Comparison of ENCODE assay signal across 24 cellular contexts in the genomic region with DNA sequence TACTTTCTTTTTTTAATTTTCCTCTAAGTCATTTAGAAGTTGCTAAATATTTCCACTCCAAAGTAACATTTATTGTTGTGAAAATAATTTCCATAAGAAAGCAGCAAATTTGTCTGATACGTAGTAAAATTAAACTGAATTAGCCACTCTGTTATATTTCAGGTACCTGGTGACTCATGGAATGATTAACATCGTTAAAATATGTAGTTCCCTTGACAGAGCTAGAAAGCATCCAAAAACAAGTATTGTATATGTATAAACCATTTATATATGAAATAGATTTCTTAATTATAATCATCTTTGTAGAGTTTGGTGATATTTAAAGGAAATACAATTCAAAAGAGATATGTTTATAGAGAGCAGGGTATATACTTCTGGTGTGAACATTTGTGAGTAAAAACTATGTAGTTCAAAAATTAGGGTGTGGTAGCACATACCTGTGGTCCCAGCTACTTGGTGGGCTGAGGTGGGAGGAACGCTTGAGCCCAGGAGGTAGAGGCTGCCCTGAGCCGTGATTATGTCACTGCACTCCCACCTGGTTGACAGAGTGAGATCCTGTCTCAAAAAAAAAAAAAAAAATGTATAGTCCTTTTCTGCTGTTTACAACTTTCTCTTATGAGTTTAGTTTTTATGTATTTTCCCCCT. TPM values are rescaled to one million over a fixed set of nuclear protein-coding genes. Genes with fewer than 3 reads are reported as not detected.
DNase-seq lines count a peak whose midpoint lies in the region; ATAC-seq, FAIRE-seq and TF ChIP-seq lines count a peak whose summit lies in the region.
"Had no signal": no experiment of that assay in that cellular context is flagged by ENCODE, and none has a peak within 500 bp of the region (broad histone marks: within the 10 kb centered on the region; RNA-seq: fewer than 3 reads in every experiment).

No MANE protein-coding gene starts in this region.

- H3K4me1 ChIP-seq in HCT116 (ENCODE audit: control insufficient read depth in 1 of 2, insufficient read depth in 2 of 2, low read length in 2 of 2) (peaks cover 6 to 18% of the 10 kb centered on the region in 2 experiments; a peak in 3 of 4 replicates), PC-3 (ENCODE audit: insufficient read depth, low read length) (peaks cover 15% of the 10 kb centered on the region), smooth muscle cell (ENCODE audit: low read depth) (no peaks in the 10 kb centered on the region)
- H3K4me1 ChIP-seq: BE2C had no signal

- H3K9me3 ChIP-seq in HCT116 (ENCODE audit: control insufficient read depth in 1 of 2, insufficient read depth in 1 of 2, low read depth in 1 of 2, low read length in 2 of 2), result no peaks in the 10 kb centered on the region
- no peaks in the 10 kb centered on the region for H3K9me3 ChIP-seq in PC-3 (ENCODE audit: low read length)
- no peaks in the 10 kb centered on the region for H3K9me3 ChIP-seq in smooth muscle cell (replicated peaks; ENCODE audit: low read depth)
- H3K9me3 ChIP-seq: BE2C, MG63 had no signal

- intact Hi-C loops in HCT116 (cut with micrococcal nuclease), result no loop called here
- intact Hi-C loops in PC-3 (cut with micrococcal nuclease), result no loop called here

- ATAC-seq in HCT116 (peak; percentile 91), PC-3 (peak; percentile 96)

- no peak for TF ChIP-seq RAD21 in HCT116 (IDR thresholded peaks at IDR 0.05; ENCODE audit: low read depth)

- DNase-seq in HCT116 (ENCODE audit: low read depth, low spot score) (peak; percentile 27), PC-3 (peak; percentile 69), bronchial epithelial cell (ENCODE audit: low read depth) (peak; percentile 47), smooth muscle cell (lab: John Stamatoyannopoulos, UW; ENCODE audit: unreplicated experiment) (no peak), kidney glomerular epithelial cell (lab: John Stamatoyannopoulos, UW) (no peak), GM13976 (ENCODE audit: low spot score) (no peak)
- DNase-seq in activated CD4-positive, alpha-beta T cell treated with anti-CD3 and anti-CD28 coated beads for 4 hours, result no peak
- DNase-seq: ACHN; BE2C; CD8-positive, alpha-beta memory T cell; DMS79 treated with DMSO at 0.1 percent for 48 hours; MG63; NCI-H2029; NCI-H446 treated with DMSO at 0.1 percent for 48 hours; NCI-H526; NCI-H82; NK-92 treated with Interleukin-12 subunit alpha and Interleukin-12 subunit beta, amount 100 ng/mL, for 24 hours; SHP77 had no signal

- H3K9me2 ChIP-seq in HCT116 (ENCODE audit: insufficient read depth) (no peaks in the 10 kb centered on the region), PC-3 (replicated peaks; ENCODE audit: low read length) (no peaks in the 10 kb centered on the region)

- H3K9ac ChIP-seq in HCT116 (ENCODE audit: low read length) (no peak overlapping the region), PC-3 (ENCODE audit: low read length) (no peak overlapping the region), smooth muscle cell (ENCODE audit: low read depth) (no peak overlapping the region)

- H3K4me3 ChIP-seq in HCT116 (replicated peaks in 1 of 2; ENCODE audit: low read depth in 1 of 2, low read length in 2 of 2) (no peak overlapping the region), PC-3 (ENCODE audit: low read length) (no peak overlapping the region), bronchial epithelial cell (ENCODE audit: low read depth, low read length) (no peak overlapping the region), smooth muscle cell (no peak overlapping the region)
- H3K4me3 ChIP-seq: K562, MG63, PC-9, SK-N-MC had no signal

- H3K27ac ChIP-seq in HCT116 (ENCODE audit: low read depth, low read length) (no peak overlapping the region; the same call in 1 of the 2 replicates), PC-3 (ENCODE audit: low read length) (no peak overlapping the region), smooth muscle cell (ENCODE audit: low read depth) (peak overlapping the region; percentile 13)
- H3K27ac ChIP-seq: PC-9, SK-N-MC had no signal

- no peaks in the 10 kb centered on the region for H4K20me1 ChIP-seq in HCT116 (ENCODE audit: insufficient read depth)
- no peaks in the 10 kb centered on the region for H4K20me1 ChIP-seq in PC-3 (ENCODE audit: low read length)
- H4K20me1 ChIP-seq in smooth muscle cell (ENCODE audit: low read depth), result peaks cover 33% of the 10 kb centered on the region

- no peak for TF ChIP-seq POLR2A in HCT116 (IDR thresholded peaks at IDR 0.05; ENCODE audit: borderline replicate concordance, extremely low read depth, insufficient read depth, insufficient read length)

- in situ Hi-C loops in GM13976 (cut with MboI; ENCODE audit: low sequenced_read_pairs, unreplicated experiment), result no loop called here

- H3K36me3 ChIP-seq in HCT116 (ENCODE audit: control insufficient read depth in 1 of 2, insufficient read depth in 2 of 2, low read length in 2 of 2), result no peaks in the 10 kb centered on the region
- no peaks in the 10 kb centered on the region for H3K36me3 ChIP-seq in PC-3 (ENCODE audit: low read depth, low read length)
- H3K36me3 ChIP-seq in bronchial epithelial cell (ENCODE audit: control insufficient read depth, insufficient read depth, low read length), result peaks cover 3% of the 10 kb centered on the region
- peaks cover 5% of the 10 kb centered on the region for H3K36me3 ChIP-seq in smooth muscle cell (ENCODE audit: low read depth)
- H3K36me3 ChIP-seq: BE2C, MG63 had no signal

- 0 out of 2 replicates have a peak, but pooled peaks cover 2% of the 10 kb centered on the region for H3K79me2 ChIP-seq in HCT116 (ENCODE audit: insufficient read depth, low read length)
- H3K79me2 ChIP-seq in PC-3 (ENCODE audit: low read length), result 0 out of 2 replicates have a peak, but pooled peaks cover 4% of the 10 kb centered on the region
- H3K79me2 ChIP-seq in smooth muscle cell (ENCODE audit: low read depth), result peaks cover 22% of the 10 kb centered on the region

- H2AFZ ChIP-seq in HCT116 (ENCODE audit: low read depth, low read length, poor library complexity, severe bottlenecking) (no peak overlapping the region), PC-3 (ENCODE audit: low read length) (no peak overlapping the region), smooth muscle cell (ENCODE audit: low read depth) (no peak overlapping the region)
- H2AFZ ChIP-seq: PC-9 had no signal

- H3K27me3 ChIP-seq in HCT116 (ENCODE audit: insufficient read depth, low read length), result no peaks in the 10 kb centered on the region
- H3K27me3 ChIP-seq in PC-3 (ENCODE audit: low read length), result no peaks in the 10 kb centered on the region
- H3K27me3 ChIP-seq in bronchial epithelial cell (ENCODE audit: control insufficient read depth, insufficient read depth, low read length), result no peaks in the 10 kb centered on the region
- H3K27me3 ChIP-seq in smooth muscle cell (ENCODE audit: low read depth), result no peaks in the 10 kb centered on the region
- H3K27me3 ChIP-seq: BE2C, MG63 had no signal

- POLR2A ChIA-PET in HCT116 (lab: Charles Lee) (no interaction called here), PC-3 (lab: Charles Lee; ENCODE audit: unreplicated experiment) (interaction anchor here (0.6 kb wide), 1 partner anchor 143 kb away, joined by 3 read pairs; no protein-coding TSS in a partner anchor)

- RAD21 ChIA-PET in HCT116 (lab: Charles Lee; ENCODE audit: low non-redundant PET in 1 of 2, low total read pairs in 2 of 2, uncharacterized antibody in 2 of 2, unreplicated experiment in 2 of 2), result no interaction called here

- 86% methylated on average over 4 of the region's 4 CpGs for WGBS in smooth muscle cell (ENCODE audit: low lambda C conversion rate)

- BruUV-seq in HCT116 (replicated peaks; lab: Mats Ljungman, UMichigan), result no TSS peak
- no TSS peak for BruUV-seq in PC-3 (replicated peaks; lab: Mats Ljungman, UMichigan)

- peak overlapping the region; percentile 49 for H3K4me2 ChIP-seq in HCT116 (ENCODE audit: low read length)
- peak overlapping the region; percentile 52 for H3K4me2 ChIP-seq in PC-3 (ENCODE audit: low read length)
- H3K4me2 ChIP-seq in smooth muscle cell, result no peak overlapping the region
- H3K4me2 ChIP-seq: PC-9 had no signal

- no peak for FAIRE-seq in bronchial epithelial cell (lab: Jason Lieb, UNC)
- FAIRE-seq: GM12892, GM19239, HTR-8/SVneo, K562 had no signal

- CTCF ChIA-PET in HCT116 (lab: Charles Lee) (no interaction called here), PC-3 (lab: Charles Lee) (interaction anchor here (1.3 kb wide), 1 partner anchor 116 kb away, joined by 3 read pairs; no protein-coding TSS in a partner anchor)

- H3F3A ChIP-seq in PC-3 (ENCODE audit: low read length, unreplicated experiment) (no peaks in the 10 kb centered on the region), smooth muscle cell (ENCODE audit: low read depth) (no peaks in the 10 kb centered on the region)

- TF ChIP-seq CTCF in HCT116 (IDR thresholded peaks at IDR 0.05 in 2 of 3, conservative IDR thresholded peaks at IDR 0.05 in 1 of 3; ENCODE audit: borderline replicate concordance in 1 of 3, insufficient read depth in 1 of 3, low read depth in 2 of 3, low read length in 2 of 3) (no peak), PC-3 (conservative IDR thresholded peaks at IDR 0.05; ENCODE audit: low read depth, low read length) (no peak), bronchial epithelial cell (IDR thresholded peaks at IDR 0.05; ENCODE audit: insufficient read depth, low read length, severe bottlenecking) (no peak), smooth muscle cell (IDR thresholded peaks at IDR 0.05; ENCODE audit: borderline replicate concordance, insufficient read depth, poor library complexity, severe bottlenecking) (no peak), GM13976 (IDR thresholded peaks at IDR 0.05; ENCODE audit: borderline replicate concordance, control extremely low read depth, extremely low read depth, insufficient read depth, missing control alignments) (no peak)

TF ChIP-seq in HCT116, 20 proteins besides CTCF, POLR2A, EP300 and RAD21:
- TF ChIP-seq EGR1 (IDR thresholded peaks at IDR 0.05; ENCODE audit: low read depth), result 0 out of 2 replicates have a peak, but pooled peaks have one; percentile 19
- peak; percentile 56; the same call in 1 of the 2 replicates for TF ChIP-seq FOSL1 (IDR thresholded peaks at IDR 0.05; ENCODE audit: low read depth)
- TF ChIP-seq ZNF274 (IDR thresholded peaks at IDR 0.05; ENCODE audit: low read depth, low read length), result no peak
- TF ChIP-seq JUND (IDR thresholded peaks at IDR 0.05), result peak; percentile 25

RNA-seq across cellular contexts. Expression of a gene that starts 36.6 kb away (rescaled TPM):
- total RNA-seq in HCT116 (2021; ENCODE audit: unreplicated experiment) (53.0 TPM), PC-3 (2014; rRNA removed) (48.8 and 56.2 TPM in 2 replicates), bronchial epithelial cell (72.4 and 101 TPM in 2 replicates), smooth muscle cell (48.7 and 57.0 TPM in 2 replicates)
- 12.4 and 12.5 TPM in 2 replicates for polyA plus RNA-seq in HCT116 (2012)
- 12.0 and 13.6 TPM in 2 replicates for polyA plus RNA-seq in smooth muscle cell

Comparison
In these comparisons a context has a peak if more than half of its experiments do, and no peak if none do; other contexts are left out.
1. DNase-seq: peak in HCT116 (single experiment), PC-3 (single experiment) and bronchial epithelial cell (single experiment); none in smooth muscle cell (single experiment), activated CD4-positive, alpha-beta T cell treated with anti-CD3 and anti-CD28 coated beads for 4 hours (0 of 2), kidney glomerular epithelial cell (single experiment) and GM13976 (single experiment).